ENCODE assay signal across 9 cellular contexts in the genomic region with DNA sequence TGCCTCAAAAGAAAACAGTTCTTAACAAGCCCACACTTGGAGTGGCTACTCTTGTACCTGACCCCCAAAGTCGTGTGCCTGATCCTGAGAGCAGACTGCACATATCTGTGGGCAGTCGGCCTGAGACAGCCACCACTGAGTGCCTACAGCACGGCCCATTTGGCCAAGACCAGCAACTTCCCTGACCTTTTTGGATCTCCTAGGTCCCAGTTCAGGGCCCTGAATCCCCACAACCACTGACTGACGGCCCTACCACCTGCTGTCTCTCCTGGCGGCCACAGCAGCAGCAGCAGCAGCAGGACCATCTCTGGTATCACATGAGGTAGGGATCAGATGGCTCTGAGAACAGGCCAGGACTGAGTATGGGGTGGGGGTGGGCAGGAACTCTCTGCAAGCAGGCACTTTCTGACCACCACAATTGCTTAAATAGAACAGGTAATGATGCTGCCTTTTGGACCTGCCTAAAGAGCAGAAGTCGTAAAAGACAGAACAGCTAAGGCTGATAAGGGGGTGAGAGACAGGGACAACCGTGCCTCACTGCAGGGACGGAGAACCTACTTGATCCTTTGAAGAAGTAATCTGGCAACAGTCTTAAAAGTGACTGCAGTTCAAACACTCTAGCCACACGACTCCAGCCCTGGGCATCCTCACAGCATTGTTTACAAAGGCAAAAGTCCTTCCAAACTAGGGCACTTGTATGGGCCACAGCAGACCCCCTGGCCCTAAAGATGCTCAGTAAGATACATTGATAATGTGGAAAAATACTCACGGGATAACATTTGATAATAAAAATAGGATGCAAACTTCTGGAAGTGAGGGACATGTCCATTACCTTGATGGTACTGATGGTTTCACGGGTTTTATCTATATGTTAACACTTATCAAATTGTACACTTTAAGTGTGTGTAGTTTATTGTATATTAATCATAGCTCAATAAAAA. TPM values are rescaled to one million over a fixed set of nuclear protein-coding genes. Genes with fewer than 3 reads are reported as not detected.
DNase-seq lines count a peak whose midpoint lies in the region; ATAC-seq and TF ChIP-seq lines count a peak whose summit lies in the region.
"Not testable (repeated sequence)": the region's sequence is repeated elsewhere in the genome, so short reads cannot be mapped to it uniquely, and the experiment has no call there.
"Had no signal": no experiment of that assay in that cellular context is flagged by ENCODE, and none has a peak within 500 bp of the region (broad histone marks: within the 10 kb centered on the region; RNA-seq: fewer than 3 reads in every experiment).

No MANE protein-coding gene starts in this region.

- in situ Hi-C loops in gastrocnemius medialis (cut with MboI; ENCODE audit: low sequenced_read_pairs in 4 of 4), result loop anchor here in 1 of 4 donors (25.0 kb wide), 1 partner anchor 127 kb away; the partner anchor contains the start of gene RNU1-1

- TF ChIP-seq POLR2A in gastrocnemius medialis (IDR thresholded peaks at IDR 0.05), result not testable (repeated sequence)

- H3K4me2 ChIP-seq in Karpas-422 (ENCODE audit: low read depth, low read length, poor library complexity, severe bottlenecking), result not testable (repeated sequence)

- H3K4me1 ChIP-seq in Karpas-422 (ENCODE audit: low read length) (peaks cover 18% of the 10 kb centered on the region), gastrocnemius medialis (peaks cover 59 to 71% of the 10 kb centered on the region in 2 donors)
- not testable (repeated sequence) for H3K4me1 ChIP-seq in right cardiac atrium (ENCODE audit: control insufficient read depth, insufficient read depth, low read length)

- intact Hi-C loops in dorsolateral prefrontal cortex (cut with DNase I); right cardiac atrium (cut with DNase I): not testable (repeated sequence)
- intact Hi-C loops in gastrocnemius medialis (cut with DNase I; ENCODE audit: low total_unique reads), result loop anchor here (5.0 kb wide), 1 partner anchor 268 kb away; no protein-coding TSS in a partner anchor

- H2AFZ ChIP-seq in Karpas-422 (ENCODE audit: low read length), result not testable (repeated sequence)

- not testable (repeated sequence) for TF ChIP-seq CTCF in dorsolateral prefrontal cortex (IDR thresholded peaks at IDR 0.05 in 54 of 56, conservative IDR thresholded peaks at IDR 0.05 in 2 of 56; ENCODE audit: low read depth in 1 of 56, partially characterized antibody in 56 of 56)
- TF ChIP-seq CTCF in gastrocnemius medialis (IDR thresholded peaks at IDR 0.05 in 4 of 5, conservative IDR thresholded peaks at IDR 0.05 in 1 of 5), result peak in 4 of 5 experiments; percentile 30 to 56 (median 43)

- peaks cover 83% of the 10 kb centered on the region for H3K79me2 ChIP-seq in Karpas-422 (ENCODE audit: low read length)

- ATAC-seq in right cardiac atrium, result not testable (repeated sequence)
- ATAC-seq in gastrocnemius medialis, result peak; percentile 92 to 93

- H3K9me2 ChIP-seq in Karpas-422 (replicated peaks; ENCODE audit: insufficient read depth, low read length), result not testable (repeated sequence)

- WGBS in right cardiac atrium, result 66% methylated on average over 11 of the region's 11 CpGs

- H3K27ac ChIP-seq in Karpas-422 (ENCODE audit: low read length); right cardiac atrium (ENCODE audit: low read length): not testable (repeated sequence)
- H3K27ac ChIP-seq in dorsolateral prefrontal cortex (peak overlapping the region in 1 of 59 donors; percentile 86), gastrocnemius medialis (peak overlapping the region; percentile 74 to 89 (median 82))

- H3K9me3 ChIP-seq in Karpas-422 (ENCODE audit: low read length); right cardiac atrium (ENCODE audit: control insufficient read depth, low read length); gastrocnemius medialis: not testable (repeated sequence)

- H3K4me3 ChIP-seq in Karpas-422 (ENCODE audit: low read length); dorsolateral prefrontal cortex; right cardiac atrium (ENCODE audit: low read length): not testable (repeated sequence)
- H3K4me3 ChIP-seq in gastrocnemius medialis, result peak overlapping the region in 3 of 4 donors; percentile 1 to 24 (median 17)

- DNase-seq in Karpas-422 (peak; percentile 41), dorsolateral prefrontal cortex (peak in 8 of 10 donors; percentile 17 to 54 (median 34)), right cardiac atrium (peak in 2 of 3 donors; percentile 6 to 18), myocyte (ENCODE audit: low read depth) (peak; percentile 92), gastrocnemius medialis (peak; percentile 97 to 99)
- peak; percentile 2 for DNase-seq in activated CD4-positive, alpha-beta T cell treated with anti-CD3 and anti-CD28 coated beads for 48 hours
- peak; percentile 62 for DNase-seq in activated effector memory CD4-positive, alpha-beta T cell treated with anti-CD3 and anti-CD28 coated beads, Interleukin-2, amount 50 U/mL, for 16 hours

- not testable (repeated sequence) for H4K20me1 ChIP-seq in Karpas-422 (ENCODE audit: insufficient read depth, low read depth, low read length)

- H3K36me3 ChIP-seq in Karpas-422 (ENCODE audit: insufficient read depth, low read length), result not testable (repeated sequence)
- H3K36me3 ChIP-seq in gastrocnemius medialis, result peaks cover 0 to 10% of the 10 kb centered on the region in 2 donors

- H3K9ac ChIP-seq in Karpas-422 (ENCODE audit: low read length), result not testable (repeated sequence)

- not testable (repeated sequence) for H3K27me3 ChIP-seq in Karpas-422 (ENCODE audit: low read length); dorsolateral prefrontal cortex; right cardiac atrium (ENCODE audit: control insufficient read depth, insufficient read depth); gastrocnemius medialis

RNA-seq across cellular contexts. Expression of gene NBPF1, which starts 26.0 kb away (rescaled TPM):
- total RNA-seq in Karpas-422 (2014; rRNA removed; shearing (Covaris generic); ENCODE audit: low replicate concordance), result 8.5 and 18.4 TPM in 2 replicates
- total RNA-seq in dorsolateral prefrontal cortex (10 to 100 TPM; 17.9 to 89.3 (median 52.9) TPM), right cardiac atrium (10 to 100 TPM in 3 of 4 donors, 1 to 10 TPM in 1; 8.9 to 18.7 (median 15.7) TPM), myocyte (20.1 and 35.1 TPM in 2 replicates), gastrocnemius medialis (10 to 100 TPM in 2 of 4 donors, 1 to 10 TPM in 2; 6.6 to 20.0 (median 11.2) TPM)
- polyA plus RNA-seq in right cardiac atrium, result 6.5 TPM
- 21.2 TPM for polyA plus RNA-seq in myocyte (2012)

RNA-seq across cellular contexts. Expression of gene RNU1-3, which starts 27.4 kb away (rescaled TPM):
- under 0.01 TPM in 2 replicates for total RNA-seq in Karpas-422 (2014; rRNA removed; shearing (Covaris generic); ENCODE audit: low replicate concordance)
- over 10,000 TPM in 6 of 120 experiments, 1,000 to 10,000 TPM in 114; 2,235 to 12,697 (median 6,630) TPM for total RNA-seq in dorsolateral prefrontal cortex
- 1,000 to 10,000 TPM; 3,675 to 8,578 (median 7,073) TPM for total RNA-seq in right cardiac atrium
- polyA plus RNA-seq in right cardiac atrium, result not detected
- total RNA-seq in myocyte, result not detected in 2 replicates
- 10.5 TPM for polyA plus RNA-seq in myocyte (2012)
- total RNA-seq in gastrocnemius medialis, result under 1 TPM in 1 of 4 donors, not detected in 3; under 0.01 TPM
- total RNA-seq: fibroblast of villous mesenchyme had no signal
- polyA plus RNA-seq: naive thymus-derived CD4-positive, alpha-beta T cell had no signal

Comparison
In these comparisons a context has a peak if more than half of its experiments do, and no peak if none do; other contexts are left out.
1. DNase-seq: peak in every context shown above with its lines; median percentile 98 in gastrocnemius medialis; 92 in myocyte; 62 in activated effector memory CD4-positive, alpha-beta T cell treated with anti-CD3 and anti-CD28 coated beads, Interleukin-2, amount 50 U/mL, for 16 hours; 41 in Karpas-422; 34 in dorsolateral prefrontal cortex; 12 in right cardiac atrium; 2 in activated CD4-positive, alpha-beta T cell treated with anti-CD3 and anti-CD28 coated beads for 48 hours.
2. RNA of gene RNU1-3, which starts 27.4 kb away (total RNA-seq): 3,675 to 8,578 TPM in right cardiac atrium and 2,235 to 12,697 TPM in dorsolateral prefrontal cortex; under 0.01 TPM in Karpas-422, not detected in myocyte and under 0.01 TPM in gastrocnemius medialis; every median in the first group is over 1,000 times any median in the second.